In the genomic region with DNA sequence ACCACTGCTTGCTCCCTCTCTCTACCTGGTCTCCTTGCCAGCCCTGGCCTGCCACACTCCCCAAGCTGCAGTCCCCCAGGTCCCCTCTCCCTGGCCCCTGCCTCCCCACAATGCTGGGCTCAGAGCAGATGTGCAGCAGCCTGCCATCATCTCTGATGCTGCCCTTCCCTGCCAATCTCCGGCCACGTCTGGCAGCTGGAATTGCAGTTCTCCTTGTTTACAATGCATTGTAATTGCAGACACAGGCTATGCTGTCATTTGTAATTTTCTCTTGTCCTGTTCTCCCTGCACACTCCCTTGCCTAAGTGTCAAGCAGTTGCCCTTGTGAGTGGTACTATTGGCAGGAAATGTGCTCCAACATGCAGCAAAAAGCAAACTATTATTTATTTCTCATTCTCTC, we compare ENCODE assay signal across 15 cellular contexts.
A peak's percentile ranks its signal among the peaks of the same experiment; 100 is the strongest.
DNase-seq lines count a peak whose midpoint lies in the region.
"Had no signal": no experiment of that assay in that cellular context is flagged by ENCODE, and none has a peak within 500 bp of the region (broad histone marks: within the 10 kb centered on the region; RNA-seq: fewer than 3 reads in every experiment).

No MANE protein-coding gene starts in this region.

- DNase-seq in NCI-H1105 treated with DMSO at 0.1 percent for 48 hours (lab: John Stamatoyannopoulos, UW) (peak; percentile 72), midbrain (lab: John Stamatoyannopoulos, UW) (peak; percentile 68), substantia nigra (lab: John Stamatoyannopoulos, UW) (peak in 23 of 49 donors; percentile 31 to 71 (median 52)), kidney glomerular epithelial cell (lab: John Stamatoyannopoulos, UW) (no peak), ureter (ENCODE audit: low spot score) (no peak)
- no peak for DNase-seq in central memory CD4-positive, alpha-beta T cell
- DNase-seq: CD4-positive, CD25-positive, alpha-beta regulatory T cell; KG1; NCI-H1694 treated with DMSO at 0.1 percent for 48 hours; NCI-H2107; NCI-H345; NCI-H526; PC-3 had no signal

- H3K27ac ChIP-seq in angular gyrus (ENCODE audit: low read depth, low read length) (peak overlapping the region; percentile 95), substantia nigra (ENCODE audit: low read depth, low read length, poor library complexity, severe bottlenecking) (peak overlapping the region; percentile 85)
- H3K27ac ChIP-seq: SJSA1 had no signal

Comparison
In these comparisons a context has a peak if more than half of its experiments do, and no peak if none do; other contexts are left out.
1. DNase-seq: peak in NCI-H1105 treated with DMSO at 0.1 percent for 48 hours (single experiment) and midbrain (single experiment); none in kidney glomerular epithelial cell (single experiment), central memory CD4-positive, alpha-beta T cell (single experiment) and ureter (single experiment).